Comparison of ENCODE assay signal across 9 cellular contexts in the genomic region with DNA sequence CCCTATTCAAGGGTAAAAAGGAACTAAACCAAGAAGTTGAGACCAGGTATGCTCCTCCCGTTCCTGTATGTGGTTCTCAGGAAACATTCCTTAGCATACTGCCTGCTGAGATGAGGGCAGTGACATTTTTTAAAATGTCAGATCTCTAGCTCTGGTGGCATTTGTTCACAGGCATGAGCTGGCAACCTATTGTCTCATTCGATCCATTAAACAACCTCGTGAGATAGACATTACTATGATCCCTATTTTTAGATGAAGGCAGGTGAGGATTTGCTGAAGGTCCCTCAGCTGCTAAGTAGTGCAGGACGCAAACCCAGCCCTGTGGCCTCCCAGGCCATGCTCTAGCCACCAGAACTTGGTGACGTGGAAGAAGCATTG.
A peak's percentile ranks its signal among the peaks of the same experiment; 100 is the strongest.
DNase-seq lines count a peak whose midpoint lies in the region; ATAC-seq and TF ChIP-seq lines count a peak whose summit lies in the region.
"Had no signal": no experiment of that assay in that cellular context is flagged by ENCODE, and none has a peak within 500 bp of the region (broad histone marks: within the 10 kb centered on the region; RNA-seq: fewer than 3 reads in every experiment).

No MANE protein-coding gene starts in this region.

- H4K8ac ChIP-seq in mesendoderm (ENCODE audit: low read depth, low read length): no peak overlapping the region

- H3K4ac ChIP-seq in mesendoderm (ENCODE audit: low read depth, low read length): no peak overlapping the region

- no peaks in the 10 kb centered on the region for H3K27me3 ChIP-seq in DOHH2 (ENCODE audit: control insufficient read depth, low read length)
- H3K27me3 ChIP-seq in KMS-11 (ENCODE audit: insufficient read depth, low read depth): no peaks in the 10 kb centered on the region
- H3K27me3 ChIP-seq in mesendoderm (ENCODE audit: insufficient read depth, low read length, poor library complexity): no peaks in the 10 kb centered on the region
- no peaks in the 10 kb centered on the region for H3K27me3 ChIP-seq in hepatocyte

- no peak overlapping the region for H3K27ac ChIP-seq in DOHH2 (ENCODE audit: low read depth, low read length)
- no peak overlapping the region; the same call in 1 of the 2 replicates for H3K27ac ChIP-seq in KMS-11
- no peak overlapping the region for H3K27ac ChIP-seq in mesendoderm (ENCODE audit: low read depth, low read length)
- no peak overlapping the region for H3K27ac ChIP-seq in hepatocyte

- peaks cover 0 to 6% (median 4%) of the 10 kb centered on the region in 3 donors for H3K27me3 Mint-ChIP-seq in CD14-positive monocyte (ENCODE audit: low read depth in 3 of 3)

- H3K9ac ChIP-seq in KMS-11 (no peak overlapping the region), mesendoderm (ENCODE audit: low read length) (no peak overlapping the region)

- TF ChIP-seq CTCF in DOHH2 (IDR thresholded peaks at IDR 0.05; ENCODE audit: low read depth, low read length, poor library complexity, severe bottlenecking): no peak
- no peak for TF ChIP-seq CTCF in KMS-11 (conservative IDR thresholded peaks at IDR 0.05; ENCODE audit: low read depth, low read length)
- TF ChIP-seq CTCF in CD14-positive monocyte (IDR thresholded peaks at IDR 0.05): no peak
- TF ChIP-seq CTCF in hepatocyte (IDR thresholded peaks at IDR 0.05; ENCODE audit: poor library complexity): no peak

- H3F3A ChIP-seq in DOHH2 (ENCODE audit: control insufficient read depth, insufficient read depth): no peaks in the 10 kb centered on the region

- DNase-seq in mesendoderm (peak; percentile 26), NCI-H187 (lab: John Stamatoyannopoulos, UW) (no peak), CD14-positive monocyte (ENCODE audit: low spot score) (no peak), GOT3 (lab: John Stamatoyannopoulos, UW) (no peak), hepatocyte (ENCODE audit: low spot score) (no peak)
- DNase-seq: left cardiac atrium had no signal

- H3K36me3 ChIP-seq in DOHH2 (ENCODE audit: control insufficient read depth, low read length) (no peaks in the 10 kb centered on the region), KMS-11 (ENCODE audit: insufficient read depth) (no peaks in the 10 kb centered on the region), mesendoderm (ENCODE audit: control insufficient read depth, insufficient read depth, low read length) (no peaks in the 10 kb centered on the region), hepatocyte (replicated peaks; ENCODE audit: insufficient read depth, low read depth) (no peaks in the 10 kb centered on the region)

- H3K9me3 ChIP-seq in DOHH2 (ENCODE audit: control insufficient read depth, insufficient read depth, low read length) (no peaks in the 10 kb centered on the region), hepatocyte (ENCODE audit: low read depth) (no peaks in the 10 kb centered on the region)

- H3K9me2 ChIP-seq in DOHH2 (replicated peaks; ENCODE audit: control insufficient read depth, low read length) (no peaks in the 10 kb centered on the region), hepatocyte (replicated peaks; ENCODE audit: insufficient read depth) (no peaks in the 10 kb centered on the region)

- no peak overlapping the region for H3K56ac ChIP-seq in mesendoderm (ENCODE audit: low read length)

- H3K36me3 Mint-ChIP-seq in CD14-positive monocyte: no peaks in the 10 kb centered on the region

- H3K27ac Mint-ChIP-seq in CD14-positive monocyte: no peak overlapping the region

- H3K4me3 Mint-ChIP-seq in CD14-positive monocyte: no peak overlapping the region

- no peaks in the 10 kb centered on the region for H3K79me1 ChIP-seq in mesendoderm (ENCODE audit: low read length)

- H2BK15ac ChIP-seq in mesendoderm (replicated peaks; ENCODE audit: low read depth): no peak overlapping the region

- H3K18ac ChIP-seq in mesendoderm (ENCODE audit: low read length): no peak overlapping the region

- no CpG with 5 or more reads among the region's 5 CpGs for WGBS in mesendoderm (ENCODE audit: extremely low coverage, insufficient coverage, low lambda C conversion rate)
- 76% methylated on average over 5 of the region's 5 CpGs for WGBS in hepatocyte (ENCODE audit: low lambda C conversion rate, missing lambda C conversion rate)

- peaks cover 15% of the 10 kb centered on the region for H3K4me1 ChIP-seq in DOHH2 (ENCODE audit: control insufficient read depth, low read length)
- H3K4me1 ChIP-seq in KMS-11 (ENCODE audit: low read depth, poor library complexity, severe bottlenecking): peaks cover 26% of the 10 kb centered on the region
- peaks cover 2% of the 10 kb centered on the region for H3K4me1 ChIP-seq in mesendoderm (ENCODE audit: control insufficient read depth, low read depth, low read length)
- no peaks in the 10 kb centered on the region for H3K4me1 ChIP-seq in hepatocyte (ENCODE audit: insufficient read depth)

- no peak overlapping the region for H2AK5ac ChIP-seq in mesendoderm (ENCODE audit: low read length)

- H3K23ac ChIP-seq in mesendoderm (ENCODE audit: low read length): no peak overlapping the region

- H2BK120ac ChIP-seq in mesendoderm (ENCODE audit: low read depth, low read length): no peak overlapping the region

- H4K20me1 ChIP-seq in DOHH2 (ENCODE audit: control insufficient read depth, insufficient read depth, low read depth, low read length) (no peaks in the 10 kb centered on the region), KMS-11 (ENCODE audit: insufficient read depth) (no peaks in the 10 kb centered on the region), hepatocyte (ENCODE audit: insufficient read depth, poor library complexity, severe bottlenecking) (no peaks in the 10 kb centered on the region)

- H3K79me2 ChIP-seq in DOHH2 (ENCODE audit: control insufficient read depth, low read length) (no peaks in the 10 kb centered on the region), KMS-11 (ENCODE audit: insufficient read depth, low read depth) (no peaks in the 10 kb centered on the region), mesendoderm (ENCODE audit: control insufficient read depth, insufficient read depth, low read length) (no peaks in the 10 kb centered on the region), hepatocyte (no peaks in the 10 kb centered on the region)

- intact Hi-C loops in CD14-positive monocyte (cut with micrococcal nuclease): no loop called here

- peaks cover 0 to 5% (median 0%) of the 10 kb centered on the region in 7 donors for H3K9me3 Mint-ChIP-seq in CD14-positive monocyte

- H3K4me1 Mint-ChIP-seq in CD14-positive monocyte: peaks cover 13% of the 10 kb centered on the region

- H2AFZ ChIP-seq in KMS-11 (ENCODE audit: low read depth) (no peak overlapping the region; the same call in 1 of the 2 replicates), hepatocyte (no peak overlapping the region)

- H4K5ac ChIP-seq in mesendoderm (ENCODE audit: low read length): no peak overlapping the region

- H3K4me2 ChIP-seq in DOHH2 (ENCODE audit: low read length) (peak overlapping the region; percentile 10; the same call in 1 of the 2 replicates), KMS-11 (peak overlapping the region; percentile 49), mesendoderm (ENCODE audit: low read length) (no peak overlapping the region), hepatocyte (no peak overlapping the region)

- ATAC-seq in GM19467 (IDR thresholded peaks at IDR 0.05; ENCODE audit: unreplicated experiment): peak; percentile 21
- ATAC-seq: left cardiac atrium had no signal

- no peak overlapping the region for H3K4me3 ChIP-seq in DOHH2 (ENCODE audit: low read length)
- peak overlapping the region; percentile 68 for H3K4me3 ChIP-seq in KMS-11 (IDR thresholded peaks at IDR 0.05; ENCODE audit: insufficient read depth, low read depth, low read length)
- H3K4me3 ChIP-seq in mesendoderm (ENCODE audit: low read length): no peak overlapping the region
- no peak overlapping the region for H3K4me3 ChIP-seq in hepatocyte

- no peak overlapping the region for H2BK5ac ChIP-seq in mesendoderm (ENCODE audit: low read length)

Comparison
In these comparisons a context has a peak if more than half of its experiments do, and no peak if none do; other contexts are left out.
1. H3K4me2 ChIP-seq: peak in DOHH2 (single experiment) and KMS-11 (single experiment); none in mesendoderm (single experiment) and hepatocyte (single experiment).